13 cellular contexts compared by ENCODE assay signal in genomic region chr1:201511396-201511795, GRCh38.
DNase-seq lines count a peak whose midpoint lies in the region; ATAC-seq and TF ChIP-seq lines count a peak whose summit lies in the region.
"Had no signal": no experiment of that assay in that cellular context is flagged by ENCODE, and none has a peak within 500 bp of the region (broad histone marks: within the 10 kb centered on the region; RNA-seq: fewer than 3 reads in every experiment).

No MANE protein-coding gene starts in this region.

- H3K4me1 ChIP-seq in BLaER1 (peaks cover 34% of the 10 kb centered on the region), rectal smooth muscle tissue (ENCODE audit: control insufficient read depth, insufficient read depth, low read length) (peaks cover 24% of the 10 kb centered on the region)

- no peak overlapping the region for H3K4me3 ChIP-seq in BLaER1
- H3K4me3 ChIP-seq in rectal smooth muscle tissue (ENCODE audit: low read length), result no peak overlapping the region

- H4K20me1 ChIP-seq in BLaER1, result no peaks in the 10 kb centered on the region

- no peak for TF ChIP-seq POLR2A in GM18505 (IDR thresholded peaks at IDR 0.05; ENCODE audit: borderline replicate concordance, extremely low read depth, insufficient read depth, insufficient read length)

- H3K27ac ChIP-seq in BLaER1, result no peak overlapping the region
- peak overlapping the region; percentile 95 for H3K27ac ChIP-seq in VCaP
- H3K27ac ChIP-seq in layer of hippocampus (ENCODE audit: low read depth, low read length), result peak overlapping the region; percentile 84
- peak overlapping the region; percentile 76 for H3K27ac ChIP-seq in rectal smooth muscle tissue (ENCODE audit: low read depth, low read length)

- DNase-seq in 8988T, result no peak
- DNase-seq in DMS114 treated with DMSO at 0.1 percent for 48 hours (lab: John Stamatoyannopoulos, UW; ENCODE audit: unreplicated experiment), result no peak
- DNase-seq: activated CD8-positive, alpha-beta memory T cell treated with anti-CD3 and anti-CD28 coated beads, Interleukin-2, amount 50 U/mL, for 4 hours; amniotic stem cell; GDM1; NCI-H2227 treated with DMSO at 0.1 percent for 48 hours had no signal

- no peak for ATAC-seq in GM18505 (IDR thresholded peaks at IDR 0.05; ENCODE audit: unreplicated experiment)
- no peak for ATAC-seq in HG02571 (IDR thresholded peaks at IDR 0.05; ENCODE audit: unreplicated experiment)

- no peaks in the 10 kb centered on the region for H3K9me3 ChIP-seq in BLaER1
- H3K9me3 ChIP-seq: BE2C had no signal

- H3K9ac ChIP-seq in BLaER1 (0 out of 2 replicates have a peak overlapping the region, but pooled peaks have one; percentile 40), rectal smooth muscle tissue (ENCODE audit: low read length) (no peak overlapping the region)

- H3K36me3 ChIP-seq in BLaER1 (no peaks in the 10 kb centered on the region), rectal smooth muscle tissue (ENCODE audit: control insufficient read depth, insufficient read depth, low read length) (no peaks in the 10 kb centered on the region)
- H3K36me3 ChIP-seq: BE2C had no signal

- H3K27me3 ChIP-seq in BLaER1, result no peaks in the 10 kb centered on the region
- H3K27me3 ChIP-seq in layer of hippocampus (ENCODE audit: control insufficient read depth, insufficient read depth, low read length), result no peaks in the 10 kb centered on the region
- no peaks in the 10 kb centered on the region for H3K27me3 ChIP-seq in rectal smooth muscle tissue (ENCODE audit: control insufficient read depth, insufficient read depth, low read length)
- H3K27me3 ChIP-seq: BE2C had no signal

- no peak for TF ChIP-seq CTCF in VCaP (conservative IDR thresholded peaks at IDR 0.05)

- 0 out of 2 replicates have a peak overlapping the region, but pooled peaks have one; percentile 20 for H3K4me2 ChIP-seq in BLaER1
